Comparison of ENCODE assay signal across 5 cellular contexts in genomic region chr12:26214121-26214520, GRCh38. TPM values are rescaled to one million over a fixed set of nuclear protein-coding genes. Genes with fewer than 3 reads are reported as not detected.
"Had no signal": no experiment of that assay in that cellular context is flagged by ENCODE, and none has a peak within 500 bp of the region (broad histone marks: within the 10 kb centered on the region; RNA-seq: fewer than 3 reads in every experiment).

No MANE protein-coding gene starts in this region.

- H3K4me3 ChIP-seq: GM23338, K562 had no signal

- ATAC-seq: GM23338, K562 had no signal

- DNase-seq: H9, HCEC 1CT, IMR-90 had no signal

RNA-seq across cellular contexts. Expression of gene SSPN, which starts 18.7 kb away (rescaled TPM):
- polyA plus RNA-seq: K562 had no signal
